In the genomic region with DNA sequence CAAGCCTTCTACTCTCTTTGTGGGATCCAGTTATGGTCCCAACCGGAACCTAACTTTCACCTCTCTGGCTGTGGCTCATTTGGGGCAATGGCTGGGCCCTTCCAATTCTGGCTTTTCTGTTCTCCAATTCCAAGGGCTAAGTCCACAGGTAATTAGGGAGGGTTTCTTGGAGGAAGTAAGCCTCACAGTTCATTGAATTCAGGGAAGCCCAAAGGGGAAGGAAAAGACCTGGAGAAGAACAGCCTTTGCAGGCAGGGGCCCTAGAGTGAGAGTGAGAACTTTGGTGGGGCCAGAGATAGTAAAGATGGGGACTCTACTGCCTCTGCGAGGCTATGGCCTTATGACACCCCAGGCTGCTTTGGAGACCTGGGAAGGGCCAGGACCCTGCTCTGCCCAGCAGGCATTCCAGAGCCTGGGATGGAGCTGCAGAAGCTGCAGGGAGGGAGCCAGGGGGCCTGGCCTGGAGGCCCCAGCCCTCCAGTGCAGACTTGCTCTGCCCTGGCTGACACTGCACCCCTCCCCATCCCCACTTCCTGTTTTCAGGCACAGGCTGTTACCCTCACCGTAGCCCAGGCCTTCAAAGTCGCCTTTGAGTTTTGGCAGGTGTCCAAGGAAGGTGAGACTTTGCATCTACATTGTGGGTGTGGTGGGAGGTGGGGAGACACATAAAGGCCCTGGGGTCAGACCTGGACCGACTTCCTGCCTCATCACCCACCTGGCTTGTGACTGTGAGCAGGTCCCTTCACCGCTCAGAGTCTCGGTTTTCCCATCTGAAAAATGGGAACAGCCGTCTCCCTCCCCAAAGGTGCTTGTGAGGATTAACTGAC, we compare ENCODE assay signal across 8 cellular contexts. TPM values are rescaled to one million over a fixed set of nuclear protein-coding genes. Genes with fewer than 3 reads are reported as not detected.
DNase-seq lines count a peak whose midpoint lies in the region; ATAC-seq lines count a peak whose summit lies in the region.

No MANE protein-coding gene starts in this region.

- ATAC-seq in GM18867 (IDR thresholded peaks at IDR 0.05; ENCODE audit: unreplicated experiment) (peak; percentile 81), HG03175 (IDR thresholded peaks at IDR 0.05; ENCODE audit: unreplicated experiment) (peak; percentile 87)

- DNase-seq in activated CD4-positive, CD25-positive, alpha-beta regulatory T cell treated with anti-CD3 and anti-CD28 coated beads, Interleukin-2, amount 50 U/mL, for 16 hours (ENCODE audit: low read depth, low spot score) = peak; percentile 54
- peak; percentile 78 for DNase-seq in effector CD4-positive, alpha-beta T cell
- DNase-seq in stimulated activated CD8-positive, alpha-beta memory T cell treated with anti-CD3 and anti-CD28 coated beads, Interleukin-4, amount 100 ng/mL, for 1 hour (ENCODE audit: low read depth in 2 of 2, low spot score in 1 of 2) = peak; percentile 48 to 58
- DNase-seq in H4 (ENCODE audit: low spot score) (no peak), NCI-H82 (lab: John Stamatoyannopoulos, UW) (no peak), medulla oblongata (ENCODE audit: extremely low spot score) (no peak)

RNA-seq across cellular contexts. Expression of a gene that starts 18.9 kb away (rescaled TPM):
- total RNA-seq in H4 (2014; rRNA removed; shearing (Covaris generic)) = 9.5 and 12.5 TPM in 2 replicates

RNA-seq across cellular contexts. Expression of a gene that starts 54.3 kb away (rescaled TPM):
- total RNA-seq in H4 (2014; rRNA removed; shearing (Covaris generic)) = 0.95 TPM in 1 of 2 replicates, not detected in the other

Comparison
In these comparisons a context has a peak if more than half of its experiments do, and no peak if none do; other contexts are left out.
1. DNase-seq: peak in activated CD4-positive, CD25-positive, alpha-beta regulatory T cell treated with anti-CD3 and anti-CD28 coated beads, Interleukin-2, amount 50 U/mL, for 16 hours (single experiment), effector CD4-positive, alpha-beta T cell (single experiment) and stimulated activated CD8-positive, alpha-beta memory T cell treated with anti-CD3 and anti-CD28 coated beads, Interleukin-4, amount 100 ng/mL, for 1 hour (2 of 2); none in H4 (single experiment), NCI-H82 (single experiment) and medulla oblongata (single experiment).